1 cellular context compared by ENCODE assay signal in genomic region chr20:20731000-20731944, GRCh38.
TF ChIP-seq lines count a peak whose summit lies in the region.

No MANE protein-coding gene starts in this region.

TF ChIP-seq in HEK293, 187 proteins besides CTCF, POLR2A, EP300 and RAD21 (continued from another document):
- no peak for TF ChIP-seq ZNF580 (tag by site-specific recombination; IDR thresholded peaks at IDR 0.05)
